9 cellular contexts compared by ENCODE assay signal in the genomic region with DNA sequence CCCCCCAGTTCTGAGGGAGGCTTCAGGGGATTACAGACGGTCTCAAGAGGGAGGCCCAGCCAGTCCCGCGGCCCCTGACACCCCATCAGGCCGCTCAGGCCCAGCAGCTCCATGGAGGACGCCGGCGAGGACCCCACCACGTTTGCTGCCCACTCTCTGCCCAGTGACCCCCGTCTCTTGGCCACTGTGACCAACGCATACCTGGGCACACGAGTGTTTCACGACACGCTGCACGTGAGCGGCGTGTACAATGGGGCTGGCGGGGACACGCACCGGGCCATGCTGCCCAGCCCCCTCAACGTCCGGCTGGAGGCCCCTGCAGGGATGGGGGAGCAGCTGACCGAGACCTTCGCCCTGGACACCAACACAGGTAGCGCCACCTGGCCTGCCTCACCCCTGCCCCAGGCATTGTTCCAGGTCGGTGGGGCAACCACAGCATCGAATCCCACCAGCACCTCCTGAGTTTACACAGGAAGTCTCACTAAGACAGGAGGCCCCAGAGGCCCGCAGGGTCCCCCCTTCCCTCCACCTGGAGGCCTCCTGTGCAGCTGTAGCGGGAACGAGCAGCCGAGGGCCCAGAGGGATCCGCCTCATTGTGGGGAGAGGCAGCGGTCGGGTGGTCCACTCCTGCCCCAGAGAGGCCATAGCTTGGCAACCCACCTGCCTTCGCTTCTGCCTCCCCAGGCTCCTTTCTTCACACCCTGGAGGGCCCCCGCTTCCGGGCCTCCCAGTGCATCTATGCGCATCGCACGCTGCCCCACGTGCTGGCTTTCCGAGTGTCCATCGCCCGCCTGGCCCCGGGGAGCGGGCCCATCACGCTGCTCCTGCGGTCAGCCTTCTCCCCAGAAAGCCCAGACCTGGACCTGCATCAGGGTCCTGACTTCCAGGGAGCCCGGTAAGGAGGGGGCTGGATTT. TPM values are rescaled to one million over a fixed set of nuclear protein-coding genes. Genes with fewer than 3 reads are reported as not detected.
DNase-seq lines count a peak whose midpoint lies in the region; ATAC-seq, FAIRE-seq and TF ChIP-seq lines count a peak whose summit lies in the region.
"Had no signal": no experiment of that assay in that cellular context is flagged by ENCODE, and none has a peak within 500 bp of the region (broad histone marks: within the 10 kb centered on the region; RNA-seq: fewer than 3 reads in every experiment).

No MANE protein-coding gene starts in this region.

- peaks cover 17% of the 10 kb centered on the region; the same call in 1 of the 2 replicates for H3K36me3 Mint-ChIP-seq in WTC11

- CTCF ChIA-PET in WTC11 (lab: Charles Lee): interaction anchor here (0.9 to 4.8 kb wide), 6 partner anchors 8 to 74 kb away, joined by 3 to 34 read pairs (median 4); no protein-coding TSS in a partner anchor

- ATAC-seq in WTC11: no peak
- peak in 1 of 8 donors; percentile 2 for ATAC-seq in heart right ventricle

- H3K4me3 Mint-ChIP-seq in WTC11: peak overlapping the region; percentile 65

- POLR2A ChIA-PET in WTC11 (lab: Charles Lee): interaction anchor here (1.0 to 2.6 kb wide), 2 partner anchors 10 to 39 kb away, joined by 5 to 9 read pairs; no protein-coding TSS in a partner anchor

- no peak overlapping the region; the same call in 1 of the 2 replicates for H3K27ac Mint-ChIP-seq in WTC11

- DNase-seq in H7: peak; percentile 73
- peak; percentile 16 for DNase-seq in WTC11 (ENCODE audit: low spot score)
- DNase-seq in heart right ventricle: peak in 1 of 2 donors; percentile 14
- no peak for DNase-seq in midbrain (lab: John Stamatoyannopoulos, UW)
- no peak for DNase-seq in central memory CD4-positive, alpha-beta T cell
- no peak for DNase-seq in frontal cortex (ENCODE audit: low spot score in 2 of 2)
- DNase-seq in GDM1 (lab: John Stamatoyannopoulos, UW): no peak
- DNase-seq: NCI-H524 had no signal

- H3K27ac ChIP-seq in heart right ventricle (peak overlapping the region in 9 of 10 donors; percentile 37 to 87 (median 80)), skin epidermis (peak overlapping the region in 16 of 21 experiments; percentile 54 to 87 (median 80))

- H3K9me3 ChIP-seq in heart right ventricle: no peaks in the 10 kb centered on the region

- WGBS in heart right ventricle, 2 donors: 89% methylated on average over 48 of the region's 48 CpGs

- H3K9me3 Mint-ChIP-seq in WTC11: no peaks in the 10 kb centered on the region

- peaks cover 18% of the 10 kb centered on the region for H3K27me3 Mint-ChIP-seq in WTC11 (ENCODE audit: low read depth)

- TF ChIP-seq CTCF in WTC11 (IDR thresholded peaks at IDR 0.05) (no peak), heart right ventricle (IDR thresholded peaks at IDR 0.05) (no peak)

- peak overlapping the region; percentile 30 for H3K4me3 ChIP-seq in H7 (ENCODE audit: insufficient read depth, low read depth, low read length)
- peak overlapping the region; percentile 2 to 82 (median 70) for H3K4me3 ChIP-seq in heart right ventricle
- H3K4me3 ChIP-seq in skin epidermis: peak overlapping the region in 5 of 7 experiments; percentile 43 to 79 (median 55)

- H3K27me3 ChIP-seq in H7 (ENCODE audit: control insufficient read depth, insufficient read depth, low read length): peaks cover 12% of the 10 kb centered on the region
- H3K27me3 ChIP-seq in heart right ventricle: peaks cover 0 to 41% (median 22%) of the 10 kb centered on the region in 7 donors

- peaks cover 2% of the 10 kb centered on the region for H3K36me3 ChIP-seq in H7 (replicated peaks; ENCODE audit: control insufficient read depth, insufficient read depth, low read length)
- peaks cover 0 to 30% (median 0%) of the 10 kb centered on the region in 9 donors for H3K36me3 ChIP-seq in heart right ventricle

- FAIRE-seq in frontal cortex (lab: Jason Lieb, UNC): no peak

- peaks cover 39% of the 10 kb centered on the region for H3K4me1 Mint-ChIP-seq in WTC11

- peaks cover 3 to 20% (median 18%) of the 10 kb centered on the region in 9 donors for H3K4me1 ChIP-seq in heart right ventricle

- intact Hi-C loops in heart right ventricle (cut with DNase I): loop anchor here in 1 of 10 donors (5.0 kb wide), 1 partner anchor 38 kb away; no protein-coding TSS in a partner anchor

TF ChIP-seq in WTC11, 78 proteins besides CTCF, POLR2A, EP300 and RAD21:
- TF ChIP-seq ZBTB21 (CRISPR knock-in tag; IDR thresholded peaks at IDR 0.05; ENCODE audit: borderline replicate concordance): 0 out of 2 replicates have a peak, but pooled peaks have one; percentile 22
- TF ChIP-seq GABPB1 (CRISPR knock-in tag; IDR thresholded peaks at IDR 0.05): no peak
- TF ChIP-seq, protein P1, sequence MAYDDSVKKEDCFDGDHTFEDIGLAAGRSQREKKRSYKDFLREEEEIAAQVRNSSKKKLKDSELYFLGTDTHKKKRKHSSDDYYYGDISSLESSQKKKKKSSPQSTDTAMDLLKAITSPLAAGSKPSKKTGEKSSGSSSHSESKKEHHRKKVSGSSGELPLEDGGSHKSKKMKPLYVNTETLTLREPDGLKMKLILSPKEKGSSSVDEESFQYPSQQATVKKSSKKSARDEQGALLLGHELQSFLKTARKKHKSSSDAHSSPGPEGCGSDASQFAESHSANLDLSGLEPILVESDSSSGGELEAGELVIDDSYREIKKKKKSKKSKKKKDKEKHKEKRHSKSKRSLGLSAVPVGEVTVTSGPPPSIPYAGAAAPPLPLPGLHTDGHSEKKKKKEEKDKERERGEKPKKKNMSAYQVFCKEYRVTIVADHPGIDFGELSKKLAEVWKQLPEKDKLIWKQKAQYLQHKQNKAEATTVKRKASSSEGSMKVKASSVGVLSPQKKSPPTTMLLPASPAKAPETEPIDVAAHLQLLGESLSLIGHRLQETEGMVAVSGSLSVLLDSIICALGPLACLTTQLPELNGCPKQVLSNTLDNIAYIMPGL (CRISPR knock-in tag; IDR thresholded peaks at IDR 0.05): 0 out of 2 replicates have a peak, but pooled peaks have one; percentile 67

RNA-seq across cellular contexts. Expression of gene PGGHG, which starts 1.0 kb away (rescaled TPM):
- total RNA-seq in H7 (2014; rRNA removed; shearing (Covaris generic)): 69.0 and 102 TPM in 2 replicates
- 74.9 to 111 TPM (median 106 TPM) in 3 replicates for total RNA-seq in WTC11 (2021)
- 10 to 100 TPM in 1 of 10 donors, 1 to 10 TPM in 9; 3.3 to 10.8 (median 5.9) TPM for total RNA-seq in heart right ventricle
- 10 to 100 TPM; 15.9 to 45.3 TPM for polyA plus RNA-seq in heart right ventricle
- 0.41 TPM for total RNA-seq in frontal cortex

RNA-seq across cellular contexts. Expression of gene IFITM5, which starts 9.4 kb away (rescaled TPM):
- total RNA-seq in H7 (2014; rRNA removed; shearing (Covaris generic)): not detected in 2 replicates
- not detected in 3 replicates for total RNA-seq in WTC11 (2021)
- not detected for total RNA-seq in heart right ventricle
- not detected for polyA plus RNA-seq in heart right ventricle
- total RNA-seq in frontal cortex: not detected

RNA-seq across cellular contexts. Expression of gene NLRP6, which starts 11.8 kb away (rescaled TPM):
- total RNA-seq in H7 (2014; rRNA removed; shearing (Covaris generic)): 0.26 and 0.55 TPM in 2 replicates
- total RNA-seq in WTC11 (2021) (0.09 to 0.14 TPM in 2 of 3 replicates, not detected in the other), heart right ventricle (under 1 TPM in 4 of 10 donors, not detected in 6; 0.09 to 0.25 (median 0.12) TPM), frontal cortex (not detected)
- polyA plus RNA-seq in heart right ventricle: under 1 TPM; 0.07 to 0.09 TPM

RNA-seq across cellular contexts. Expression of gene IFITM2, which starts 17.7 kb away (rescaled TPM):
- 374 and 379 TPM in 2 replicates for total RNA-seq in H7 (2014; rRNA removed; shearing (Covaris generic))
- total RNA-seq in WTC11 (2021) (436 to 616 TPM (median 577 TPM) in 3 replicates), heart right ventricle (100 to 1,000 TPM in 7 of 10 donors, 10 to 100 TPM in 3; 57.2 to 333 (median 144) TPM), frontal cortex (5.3 TPM)
- polyA plus RNA-seq in heart right ventricle: 100 to 1,000 TPM; 423 to 843 TPM

RNA-seq across cellular contexts. Expression of gene IFITM1, which starts 23.9 kb away (rescaled TPM):
- total RNA-seq in H7 (2014; rRNA removed; shearing (Covaris generic)): 1,398 and 1,404 TPM in 2 replicates
- total RNA-seq in WTC11 (2021): 544 to 679 TPM (median 640 TPM) in 3 replicates
- total RNA-seq in heart right ventricle: 100 to 1,000 TPM in 4 of 10 donors, 10 to 100 TPM in 6; 51.6 to 182 (median 94.9) TPM
- 100 to 1,000 TPM; 235 to 427 TPM for polyA plus RNA-seq in heart right ventricle
- total RNA-seq in frontal cortex: 6.9 TPM

Comparison
In these comparisons a context has a peak if more than half of its experiments do, and no peak if none do; other contexts are left out.
1. DNase-seq: peak in H7 (single experiment) and WTC11 (single experiment); none in midbrain (single experiment), central memory CD4-positive, alpha-beta T cell (single experiment), frontal cortex (0 of 2) and GDM1 (single experiment).
2. Peak in every context shown above with its lines, with median percentiles within 50 percentile points of each other: H3K4me3 ChIP-seq.